In the genomic region with DNA sequence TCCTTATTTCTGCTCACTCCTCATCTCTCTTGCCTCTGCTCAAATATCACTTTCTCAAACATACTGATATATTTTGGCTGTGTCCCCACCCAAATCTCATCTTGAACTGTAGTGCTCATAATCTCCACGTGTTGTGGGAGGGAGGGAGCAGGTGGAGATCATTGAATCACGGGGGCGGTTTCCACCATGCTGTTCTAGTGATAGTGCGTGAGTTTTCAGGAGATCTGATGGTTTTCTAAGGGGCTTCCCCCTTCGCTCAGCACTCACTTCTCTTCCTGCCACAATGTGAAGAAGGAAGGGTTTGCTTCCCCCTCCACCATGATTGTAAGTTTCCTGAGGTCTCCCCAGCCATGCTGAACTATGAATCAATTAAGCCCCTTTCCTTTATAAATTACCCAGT, we compare ENCODE assay signal across 12 cellular contexts. TPM values are rescaled to one million over a fixed set of nuclear protein-coding genes. Genes with fewer than 3 reads are reported as not detected.
DNase-seq lines count a peak whose midpoint lies in the region; ATAC-seq and TF ChIP-seq lines count a peak whose summit lies in the region.
"Had no signal": no experiment of that assay in that cellular context is flagged by ENCODE, and none has a peak within 500 bp of the region (broad histone marks: within the 10 kb centered on the region; RNA-seq: fewer than 3 reads in every experiment).

No MANE protein-coding gene starts in this region.

- no peak overlapping the region for H2AFZ ChIP-seq in MM.1S (ENCODE audit: low read length)
- no peak overlapping the region for H2AFZ ChIP-seq in neural progenitor cell (replicated peaks)

- H3K27ac Mint-ChIP-seq in CD4-positive, alpha-beta T cell, result peak overlapping the region; percentile 20
- peak overlapping the region; percentile 75 for H3K27ac Mint-ChIP-seq in activated T-helper 2 cell treated with anti-CD3 and anti-CD28 coated beads, Interferon-gamma antibody, Interleukin-2, Interleukin-4, amounts not matched to agents 10 μg/mL and 5 μg/mL and 100 μg/mL, durations not matched to agents 14 hours and 24 hours and 36 hours
- no peak overlapping the region for H3K27ac Mint-ChIP-seq in neural progenitor cell

- no peak overlapping the region for H3K4me3 Mint-ChIP-seq in CD4-positive, alpha-beta T cell
- H3K4me3 Mint-ChIP-seq in activated T-helper 2 cell treated with anti-CD3 and anti-CD28 coated beads, Interferon-gamma antibody, Interleukin-2, Interleukin-4, amounts not matched to agents 10 μg/mL and 5 μg/mL and 100 μg/mL, durations not matched to agents 14 hours and 24 hours and 36 hours (ENCODE audit: low read depth), result no peak overlapping the region
- H3K4me3 Mint-ChIP-seq in neural progenitor cell, result no peak overlapping the region

- H4K20me1 ChIP-seq in MM.1S (ENCODE audit: insufficient read depth, low read length), result no peaks in the 10 kb centered on the region
- no peaks in the 10 kb centered on the region for H4K20me1 ChIP-seq in neural progenitor cell (ENCODE audit: low read depth)

- no peak overlapping the region for H3K4me3 ChIP-seq in MM.1S (ENCODE audit: low read length)
- no peak overlapping the region for H3K4me3 ChIP-seq in gastrocnemius medialis
- H3K4me3 ChIP-seq in neural progenitor cell, result no peak overlapping the region
- H3K4me3 ChIP-seq: HAP-1, pancreas had no signal

- no peaks in the 10 kb centered on the region for H3K27me3 Mint-ChIP-seq in CD4-positive, alpha-beta T cell
- H3K27me3 Mint-ChIP-seq in activated T-helper 2 cell treated with anti-CD3 and anti-CD28 coated beads, Interferon-gamma antibody, Interleukin-2, Interleukin-4, amounts not matched to agents 10 μg/mL and 5 μg/mL and 100 μg/mL, durations not matched to agents 14 hours and 24 hours and 36 hours (ENCODE audit: low read depth), result no peaks in the 10 kb centered on the region
- H3K27me3 Mint-ChIP-seq in neural progenitor cell (ENCODE audit: insufficient read depth, low read depth), result no peaks in the 10 kb centered on the region

- intact Hi-C loops in CD4-positive, alpha-beta T cell (cut with DNase I, micrococcal nuclease), result no loop called here
- intact Hi-C loops in activated T-helper 2 cell treated with anti-CD3 and anti-CD28 coated beads, Interferon-gamma antibody, Interleukin-2, Interleukin-4, amounts not matched to agents 10 μg/mL and 5 μg/mL and 100 μg/mL, durations not matched to agents 14 hours and 24 hours and 36 hours (cut with micrococcal nuclease), result loop anchor here (2.0 kb wide), 1 partner anchor 27 kb away; the partner anchor contains the start of genes RBBP4 and ZBTB8OS
- intact Hi-C loops in gastrocnemius medialis (cut with DNase I; ENCODE audit: low total_unique reads), result no loop called here

- in situ Hi-C loops in gastrocnemius medialis (cut with MboI; ENCODE audit: low sequenced_read_pairs in 4 of 4), result loop anchor here in 1 of 4 donors (10.0 kb wide), 1 partner anchor 99 kb away; no protein-coding TSS in a partner anchor

- CTCF ChIA-PET in CD4-positive, alpha-beta T cell (lab: Charles Lee), result no interaction called here

- H3K36me3 Mint-ChIP-seq in CD4-positive, alpha-beta T cell (ENCODE audit: low read depth), result peaks cover 74% of the 10 kb centered on the region
- peaks cover 62% of the 10 kb centered on the region for H3K36me3 Mint-ChIP-seq in activated T-helper 2 cell treated with anti-CD3 and anti-CD28 coated beads, Interferon-gamma antibody, Interleukin-2, Interleukin-4, amounts not matched to agents 10 μg/mL and 5 μg/mL and 100 μg/mL, durations not matched to agents 14 hours and 24 hours and 36 hours (ENCODE audit: low read depth)
- H3K36me3 Mint-ChIP-seq in neural progenitor cell, result peaks cover 7% of the 10 kb centered on the region

- no peaks in the 10 kb centered on the region for H3K9me3 Mint-ChIP-seq in CD4-positive, alpha-beta T cell
- H3K9me3 Mint-ChIP-seq in activated T-helper 2 cell treated with anti-CD3 and anti-CD28 coated beads, Interferon-gamma antibody, Interleukin-2, Interleukin-4, amounts not matched to agents 10 μg/mL and 5 μg/mL and 100 μg/mL, durations not matched to agents 14 hours and 24 hours and 36 hours, result peaks cover 3% of the 10 kb centered on the region
- no peaks in the 10 kb centered on the region for H3K9me3 Mint-ChIP-seq in neural progenitor cell

- peak; percentile 46 for ATAC-seq in CD4-positive, alpha-beta T cell (ENCODE audit: poor library complexity)
- ATAC-seq in gastrocnemius medialis, result no peak
- ATAC-seq: pancreas had no signal

- H3K79me2 ChIP-seq in MM.1S (ENCODE audit: low read length) (peaks cover 35% of the 10 kb centered on the region), neural progenitor cell (ENCODE audit: low read depth) (no peaks in the 10 kb centered on the region)

- H3K4me2 ChIP-seq in MM.1S (ENCODE audit: low read depth, low read length) (peak overlapping the region; percentile 46), neural progenitor cell (no peak overlapping the region)

- peaks cover 49% of the 10 kb centered on the region for H3K4me1 ChIP-seq in MM.1S (ENCODE audit: low read length)
- no peaks in the 10 kb centered on the region for H3K4me1 ChIP-seq in gastrocnemius medialis
- no peaks in the 10 kb centered on the region for H3K4me1 ChIP-seq in neural progenitor cell
- H3K4me1 ChIP-seq: HAP-1, pancreas had no signal

- POLR2A ChIA-PET in CD4-positive, alpha-beta T cell (lab: Charles Lee), result no interaction called here

- TF ChIP-seq CTCF in CD4-positive, alpha-beta T cell (IDR thresholded peaks at IDR 0.05), result no peak
- TF ChIP-seq CTCF in MM.1S (IDR thresholded peaks at IDR 0.05; ENCODE audit: low read length) (no peak), gastrocnemius medialis (IDR thresholded peaks at IDR 0.05 in 4 of 5, conservative IDR thresholded peaks at IDR 0.05 in 1 of 5) (no peak), neural progenitor cell (IDR thresholded peaks at IDR 0.05) (no peak)

- no peaks in the 10 kb centered on the region for H3K36me3 ChIP-seq in MM.1S (replicated peaks; ENCODE audit: insufficient read depth, low read length)
- H3K36me3 ChIP-seq in gastrocnemius medialis, result peaks cover 0 to 24% of the 10 kb centered on the region in 2 donors
- H3K36me3 ChIP-seq in neural progenitor cell, result peaks cover 4% of the 10 kb centered on the region

- H3K4me1 Mint-ChIP-seq in CD4-positive, alpha-beta T cell (ENCODE audit: low read depth), result peaks cover 24% of the 10 kb centered on the region
- peaks cover 40% of the 10 kb centered on the region for H3K4me1 Mint-ChIP-seq in activated T-helper 2 cell treated with anti-CD3 and anti-CD28 coated beads, Interferon-gamma antibody, Interleukin-2, Interleukin-4, amounts not matched to agents 10 μg/mL and 5 μg/mL and 100 μg/mL, durations not matched to agents 14 hours and 24 hours and 36 hours (ENCODE audit: low read depth)
- no peaks in the 10 kb centered on the region for H3K4me1 Mint-ChIP-seq in neural progenitor cell

- no peaks in the 10 kb centered on the region for H3K27me3 ChIP-seq in CD4-positive, alpha-beta T cell (ENCODE audit: control insufficient read depth, insufficient read depth, low read length)
- H3K27me3 ChIP-seq in MM.1S (replicated peaks; ENCODE audit: insufficient read depth, low read length) (no peaks in the 10 kb centered on the region), gastrocnemius medialis (no peaks in the 10 kb centered on the region), neural progenitor cell (no peaks in the 10 kb centered on the region)
- H3K27me3 ChIP-seq: pancreas had no signal

- DNase-seq in CD4-positive, alpha-beta T cell, result no peak
- DNase-seq in MM.1S (peak; percentile 24), gastrocnemius medialis (no peak), amygdala (lab: John Stamatoyannopoulos, UW) (no peak), neural progenitor cell (ENCODE audit: low spot score) (no peak), cerebellum (ENCODE audit: low spot score) (no peak)
- no peak for DNase-seq in activated T-helper 2 cell treated with anti-CD3 and anti-CD28 coated beads, Interferon-gamma antibody, Interleukin-2, Interleukin-4, amounts not matched to agents 10 μg/mL and 5 μg/mL and 100 μg/mL, durations not matched to agents 14 hours and 24 hours and 36 hours (ENCODE audit: low spot score)
- DNase-seq in stimulated activated CD4-positive, alpha-beta T cell treated with anti-CD3 and anti-CD28 coated beads, Interleukin-12 subunit alpha, Interleukin-12 subunit beta, amount 100 ng/mL, for 4 hours, result peak; percentile 23
- DNase-seq: mesendoderm, NCI-H524 treated with DMSO at 0.1 percent for 48 hours, pancreas had no signal

- H3F3A ChIP-seq in MM.1S (ENCODE audit: insufficient read depth, low read length), result peaks cover 44% of the 10 kb centered on the region
- peaks cover 3% of the 10 kb centered on the region for H3F3A ChIP-seq in neural progenitor cell (ENCODE audit: low read depth)

- H3K9ac ChIP-seq in MM.1S (ENCODE audit: low read length) (no peak overlapping the region), neural progenitor cell (no peak overlapping the region)

- H3K27ac ChIP-seq in CD4-positive, alpha-beta T cell (ENCODE audit: low read depth, low read length), result no peak overlapping the region
- peak overlapping the region; percentile 68 for H3K27ac ChIP-seq in MM.1S (ENCODE audit: low read length)
- no peak overlapping the region for H3K27ac ChIP-seq in gastrocnemius medialis
- no peak overlapping the region for H3K27ac ChIP-seq in neural progenitor cell
- H3K27ac ChIP-seq: pancreas had no signal

- no peaks in the 10 kb centered on the region for H3K9me3 ChIP-seq in CD4-positive, alpha-beta T cell (ENCODE audit: control insufficient read depth, low read length)
- no peaks in the 10 kb centered on the region for H3K9me3 ChIP-seq in MM.1S (replicated peaks; ENCODE audit: insufficient read depth, low read length)
- H3K9me3 ChIP-seq in gastrocnemius medialis, result no peaks in the 10 kb centered on the region
- H3K9me3 ChIP-seq in neural progenitor cell (ENCODE audit: low read depth), result no peaks in the 10 kb centered on the region
- H3K9me3 ChIP-seq: HAP-1, pancreas had no signal

- no peak for TF ChIP-seq POLR2A in gastrocnemius medialis (IDR thresholded peaks at IDR 0.05)

- no peaks in the 10 kb centered on the region for H3K9me2 ChIP-seq in MM.1S (replicated peaks; ENCODE audit: insufficient read depth, low read length)

RNA-seq across cellular contexts. Expression of gene ZBTB8OS, which starts 26.6 kb away (rescaled TPM):
- 10 to 100 TPM; 23.9 to 24.1 TPM for total RNA-seq in CD4-positive, alpha-beta T cell
- total RNA-seq in activated T-helper 2 cell treated with anti-CD3 and anti-CD28 coated beads, Interferon-gamma antibody, Interleukin-2, Interleukin-4, amounts not matched to agents 10 μg/mL and 5 μg/mL and 100 μg/mL, durations not matched to agents 14 hours and 24 hours and 36 hours, result 48.0 and 49.8 TPM in 2 replicates
- total RNA-seq in gastrocnemius medialis (10 to 100 TPM; 22.1 to 48.1 (median 27.1) TPM), neural progenitor cell (ENCODE audit: low replicate concordance) (55.1 and 59.8 TPM in 2 replicates), cerebellum (34.2 TPM)

RNA-seq across cellular contexts. Expression of gene RBBP4, which starts 27.2 kb away (rescaled TPM):
- total RNA-seq in CD4-positive, alpha-beta T cell, result 100 to 1,000 TPM; 108 to 117 TPM
- 325 TPM in 2 replicates for total RNA-seq in activated T-helper 2 cell treated with anti-CD3 and anti-CD28 coated beads, Interferon-gamma antibody, Interleukin-2, Interleukin-4, amounts not matched to agents 10 μg/mL and 5 μg/mL and 100 μg/mL, durations not matched to agents 14 hours and 24 hours and 36 hours
- total RNA-seq in gastrocnemius medialis, result 10 to 100 TPM; 50.0 to 92.3 (median 53.0) TPM
- total RNA-seq in neural progenitor cell (ENCODE audit: low replicate concordance), result 440 and 474 TPM in 2 replicates
- total RNA-seq in cerebellum, result 145 TPM

Comparison
In these comparisons a context has a peak if more than half of its experiments do, and no peak if none do; other contexts are left out.
1. DNase-seq: peak in MM.1S (single experiment) and stimulated activated CD4-positive, alpha-beta T cell treated with anti-CD3 and anti-CD28 coated beads, Interleukin-12 subunit alpha, Interleukin-12 subunit beta, amount 100 ng/mL, for 4 hours (single experiment); none in CD4-positive, alpha-beta T cell (0 of 10), activated T-helper 2 cell treated with anti-CD3 and anti-CD28 coated beads, Interferon-gamma antibody, Interleukin-2, Interleukin-4, amounts not matched to agents 10 μg/mL and 5 μg/mL and 100 μg/mL, durations not matched to agents 14 hours and 24 hours and 36 hours (single experiment), gastrocnemius medialis (0 of 2), amygdala (0 of 56), neural progenitor cell (single experiment) and cerebellum (single experiment).